1 cellular context compared by ENCODE assay signal in the genomic region with DNA sequence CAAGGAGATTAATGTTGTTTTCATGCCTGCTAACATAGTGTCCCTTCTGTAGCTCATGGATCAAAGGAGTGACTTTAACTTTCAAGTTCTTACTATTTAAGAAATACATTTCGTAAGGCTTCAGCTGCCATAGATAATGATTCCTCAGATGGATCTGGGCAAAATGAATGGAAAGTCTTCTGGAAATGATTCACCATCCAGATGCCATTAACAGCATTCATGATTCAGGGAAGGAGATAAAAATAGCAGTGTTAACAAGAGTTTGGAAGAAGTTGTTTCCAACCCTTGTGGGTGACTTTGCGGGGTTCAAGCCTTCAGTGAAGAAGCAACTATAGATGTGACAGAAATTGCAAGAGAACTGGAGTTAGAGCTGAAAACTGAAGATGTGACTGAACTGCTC.
TF ChIP-seq lines count a peak whose summit lies in the region.

No MANE protein-coding gene starts in this region.

TF ChIP-seq in endothelial cell of umbilical vein, 7 proteins besides CTCF, POLR2A, EP300 and RAD21 (continued from another document):
- peak; percentile 39 for TF ChIP-seq FOS (IDR thresholded peaks at IDR 0.05; ENCODE audit: borderline replicate concordance, insufficient read depth, low read length)
- TF ChIP-seq, protein P1, sequence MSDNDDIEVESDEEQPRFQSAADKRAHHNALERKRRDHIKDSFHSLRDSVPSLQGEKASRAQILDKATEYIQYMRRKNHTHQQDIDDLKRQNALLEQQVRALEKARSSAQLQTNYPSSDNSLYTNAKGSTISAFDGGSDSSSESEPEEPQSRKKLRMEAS (IDR thresholded peaks at IDR 0.05; ENCODE audit: insufficient read depth, insufficient read length), result no peak
- TF ChIP-seq GATA2 (IDR thresholded peaks at IDR 0.05; ENCODE audit: insufficient read depth, insufficient read length, low read depth, low read length), result no peak
- no peak for TF ChIP-seq POLR2AphosphoS5 (IDR thresholded peaks at IDR 0.05; ENCODE audit: insufficient read depth, low read depth, low read length)
